In the genomic region with DNA sequence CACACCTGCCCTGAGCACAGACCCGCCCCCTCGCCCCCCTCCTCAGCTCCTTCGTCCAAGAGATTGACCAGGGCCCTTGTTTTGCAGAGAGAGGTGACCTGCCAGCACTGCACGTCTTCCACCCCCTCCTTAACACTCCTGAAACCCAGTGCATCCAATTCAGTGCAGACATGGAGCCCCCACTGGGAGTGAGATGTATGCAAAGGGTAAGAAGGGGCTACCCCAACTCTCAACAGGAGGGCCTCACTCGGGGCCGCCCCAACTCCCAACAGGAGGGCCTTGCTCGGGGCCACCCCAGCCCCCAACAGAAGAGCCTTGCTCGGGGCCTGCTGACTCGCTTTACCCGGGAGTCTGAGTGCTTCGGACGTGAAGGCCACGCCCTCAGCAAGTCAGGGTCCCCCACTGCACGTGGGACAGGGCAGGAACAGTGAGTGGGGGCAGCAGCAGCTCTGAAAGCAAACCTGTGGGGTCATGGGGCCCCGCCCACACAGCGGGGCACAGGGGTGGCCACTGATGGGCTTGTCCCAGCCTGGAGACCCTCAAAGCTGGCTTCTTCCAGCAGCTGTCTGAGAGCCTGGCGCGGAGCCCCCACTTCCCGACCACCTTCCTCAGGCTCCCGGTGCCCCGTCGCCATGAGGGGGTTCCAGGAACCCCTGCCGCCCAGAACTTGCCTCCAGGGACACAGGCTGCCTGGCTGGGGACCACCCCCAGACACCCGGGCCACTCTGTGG, we compare ENCODE assay signal across 27 cellular contexts. TPM values are rescaled to one million over a fixed set of nuclear protein-coding genes. Genes with fewer than 3 reads are reported as not detected.
DNase-seq lines count a peak whose midpoint lies in the region; ATAC-seq, FAIRE-seq and TF ChIP-seq lines count a peak whose summit lies in the region.
"Had no signal": no experiment of that assay in that cellular context is flagged by ENCODE, and none has a peak within 500 bp of the region (broad histone marks: within the 10 kb centered on the region; RNA-seq: fewer than 3 reads in every experiment).

No MANE protein-coding gene starts in this region.

- in situ Hi-C loops in K562 (cut with MboI): no loop called here

- H3K36me3 ChIP-seq in K562 (ENCODE audit: control insufficient read depth, insufficient read depth, low read length): peaks cover 66% of the 10 kb centered on the region; the same call in 1 of the 3 replicates
- peaks cover 5% of the 10 kb centered on the region for H3K36me3 ChIP-seq in osteoblast (ENCODE audit: insufficient read depth, low read length)

- no TSS peak for BruUV-seq in K562 (replicated peaks; lab: Mats Ljungman, UMichigan)

- FAIRE-seq in K562 (lab: Jason Lieb, UNC): no peak
- FAIRE-seq: A204.1, GM12878, GM12892, GM18507 had no signal

- H3K79me2 ChIP-seq in K562 (ENCODE audit: control insufficient read depth, insufficient read depth, low read length) (peaks cover 21% of the 10 kb centered on the region), osteoblast (ENCODE audit: insufficient read depth, low read length) (peaks cover 27% of the 10 kb centered on the region)

- 88% methylated on average over 12 of the region's 24 CpGs for WGBS in K562 (ENCODE audit: insufficient coverage, low coverage, missing lambda C conversion rate)

- H3K4me1 ChIP-seq in K562 (replicated peaks in 1 of 2; ENCODE audit: control insufficient read depth in 2 of 2, insufficient read depth in 2 of 2, low read length in 2 of 2): peaks cover 4 to 69% of the 10 kb centered on the region in 2 experiments
- peaks cover 11% of the 10 kb centered on the region for H3K4me1 ChIP-seq in osteoblast (ENCODE audit: insufficient read depth, low read length)
- H3K4me1 ChIP-seq: BE2C had no signal

- POLR2A ChIA-PET in RWPE1 (lab: Yijun Ruan, JAX; ENCODE audit: low non-redundant PET): no interaction called here
- POLR2A ChIA-PET in K562 (lab: Yijun Ruan, JAX): interaction anchor here (0.5 to 1.0 kb wide), 5 partner anchors 11 to 132 kb away, joined by 3 to 4 read pairs (median 3); no protein-coding TSS in a partner anchor

- TF ChIP-seq CTCF in RWPE1 (conservative IDR thresholded peaks at IDR 0.05; ENCODE audit: low read depth): no peak
- no peak for TF ChIP-seq CTCF in K562 (IDR thresholded peaks at IDR 0.05 in 2 of 3, conservative IDR thresholded peaks at IDR 0.05 in 1 of 3; ENCODE audit: insufficient read depth in 2 of 3, low read depth in 1 of 3, low read length in 3 of 3)
- TF ChIP-seq CTCF in osteoblast (IDR thresholded peaks at IDR 0.05; ENCODE audit: extremely low read depth, low read depth, low read length): no peak

- H3K27me3 ChIP-seq in K562 (ENCODE audit: control insufficient read depth in 2 of 2, insufficient read depth in 2 of 2, low read length in 2 of 2) (no peaks in the 10 kb centered on the region), osteoblast (ENCODE audit: insufficient read depth, low read length) (no peaks in the 10 kb centered on the region)
- H3K27me3 ChIP-seq: BE2C, BLaER1 had no signal

- no peak overlapping the region for H3K4me3 ChIP-seq in K562
- no peak overlapping the region for H3K4me3 ChIP-seq in osteoblast (ENCODE audit: insufficient read depth, low read length)
- H3K4me3 ChIP-seq: BLaER1, GM12878 had no signal

- H3K9me3 ChIP-seq in K562 (replicated peaks; ENCODE audit: control insufficient read depth, insufficient read depth, low read depth, low read length) (no peaks in the 10 kb centered on the region), osteoblast (ENCODE audit: low read depth, low read length) (no peaks in the 10 kb centered on the region)
- H3K9me3 ChIP-seq: BE2C, BLaER1 had no signal

- TF ChIP-seq EP300 in K562 (IDR thresholded peaks at IDR 0.05; ENCODE audit: low read length): no peak

- no peak overlapping the region for H2AFZ ChIP-seq in K562 (ENCODE audit: low read depth, low read length)
- no peak overlapping the region for H2AFZ ChIP-seq in osteoblast (ENCODE audit: low read length)

- no peak for DNase-seq in RWPE1 (ENCODE audit: low spot score)
- DNase-seq in K562 (ENCODE audit: extremely low read depth in 1 of 4, low spot score in 3 of 4): no peak
- DNase-seq in osteoblast (ENCODE audit: insufficient read length, low spot score, missing footprints): peak; percentile 91
- DNase-seq in RKO (ENCODE audit: low spot score): no peak
- DNase-seq: 8988T; ACHN; BE2C; C1 segment of cervical spinal cord; CD4-positive, alpha-beta memory T cell; CD4-positive, CD25-positive, alpha-beta regulatory T cell; CD8-positive, alpha-beta memory T cell; COR-L47; DMS 273 treated with DMSO at 0.1 percent for 48 hours; DMS153; DMS53; DMS79; DND-41; EL; GDM1 had no signal

- CTCF ChIA-PET in RWPE1 (lab: Yijun Ruan, JAX): interaction anchor here (0.5 kb wide), 1 partner anchor 141 kb away, joined by 6 read pairs; no protein-coding TSS in a partner anchor
- CTCF ChIA-PET in K562 (lab: Yijun Ruan, JAX; ENCODE audit: low intra/inter-chr PET ratio): no interaction called here

- no peak for TF ChIP-seq POLR2A in K562 (conservative IDR thresholded peaks at IDR 0.05)

- no peak overlapping the region for H3K4me2 ChIP-seq in K562 (ENCODE audit: insufficient read depth, low read length)
- H3K4me2 ChIP-seq in osteoblast (ENCODE audit: insufficient read depth, low read length): no peak overlapping the region
- H3K4me2 ChIP-seq: BLaER1 had no signal

- TF ChIP-seq RAD21 in K562 (CRISPR knock-in tag; conservative IDR thresholded peaks at IDR 0.05 in 1 of 2, IDR thresholded peaks at IDR 0.05 in 1 of 2): no peak

- H3K27ac ChIP-seq in RWPE1 (peak overlapping the region; percentile 21), K562 (ENCODE audit: extremely low read depth, low read depth, low read length) (no peak overlapping the region), osteoblast (ENCODE audit: low read depth, low read length) (no peak overlapping the region)
- H3K27ac ChIP-seq: BLaER1 had no signal

- no peak overlapping the region; a peak in 1 of 4 replicates for H3K9ac ChIP-seq in K562 (ENCODE audit: insufficient read depth in 1 of 2, low read depth in 2 of 2, low read length in 2 of 2)
- H3K9ac ChIP-seq: BLaER1 had no signal

- H3K9me1 ChIP-seq in K562 (ENCODE audit: control insufficient read depth, insufficient read depth, low read length): no peaks in the 10 kb centered on the region

- intact Hi-C loops in K562 (cut with micrococcal nuclease): no loop called here

- ATAC-seq in K562: no peak
- ATAC-seq in HG03342 (IDR thresholded peaks at IDR 0.05; ENCODE audit: unreplicated experiment): no peak
- ATAC-seq: GM12878 had no signal

- H4K20me1 ChIP-seq in K562 (replicated peaks; ENCODE audit: control insufficient read depth, insufficient read depth, low read length) (peaks cover 4% of the 10 kb centered on the region; the same call in 1 of the 2 replicates), osteoblast (ENCODE audit: insufficient read depth, low read length) (peaks cover 19% of the 10 kb centered on the region)

RNA-seq across cellular contexts. Expression of a gene that starts 5.6 kb away (rescaled TPM):
- total RNA-seq in K562 (2011; cell fraction: chromatin; rRNA removed; ENCODE audit: low replicate concordance): 35.4 and 89.8 TPM in 2 replicates
- total RNA-seq in K562 (2011; cell fraction: nucleolus; rRNA removed): 60.3 and 65.9 TPM in 2 replicates
- total RNA-seq in K562 (2011; cell fraction: nucleoplasm; rRNA removed): 35.3 and 37.6 TPM in 2 replicates
- total RNA-seq in K562 (2014; rRNA removed) (46.5 and 57.8 TPM in 2 replicates), K562 (2014; rRNA removed; fragmentation: Illumina TruSeq; extraction: Trizol) (7.6 and 7.9 TPM in 2 replicates), K562 (2015; rRNA removed; fragmentation: Illumina TruSeq; extraction: Trizol) (25.6 and 27.3 TPM in 2 replicates), K562 (2021) (42.1 and 49.2 TPM in 2 replicates), osteoblast (17.4 and 19.9 TPM in 2 replicates)
- polyA plus RNA-seq in K562 (2011; rRNA removed) (15.0 and 19.4 TPM in 2 replicates), K562 (2014; fragmentation: Illumina TruSeq; extraction: Trizol) (9.6 and 20.4 TPM in 2 replicates), K562 (2014; fragmentation: Nextera tagmentation; extraction: Ambion mirVana) (under 1 TPM; 0.15 to 0.52 TPM), K562 (2014; rRNA removed) (35.0 and 36.4 TPM in 2 replicates)
- polyA plus RNA-seq in K562 (2011; cell fraction: cytosol; rRNA removed): 21.9 and 50.9 TPM in 2 replicates
- polyA plus RNA-seq in K562 (2011; cell fraction: nucleus; rRNA removed): 54.2 and 84.9 TPM in 2 replicates
- 22.8 and 28.5 TPM in 2 replicates for polyA plus RNA-seq in K562 (2012)
- polyA minus RNA-seq in K562 (2011; rRNA and poly(A)+ RNA removed): 4.5 and 9.4 TPM in 2 replicates
- 13.0 and 16.6 TPM in 2 replicates for polyA minus RNA-seq in K562 (2011; cell fraction: cytosol; rRNA and poly(A)+ RNA removed)
- 9.6 and 12.0 TPM in 2 replicates for polyA minus RNA-seq in K562 (2011; cell fraction: nucleus; rRNA and poly(A)+ RNA removed)

RNA-seq across cellular contexts. Expression of a gene that starts 14.3 kb away (rescaled TPM):
- total RNA-seq in K562 (2011; cell fraction: chromatin; rRNA removed; ENCODE audit: low replicate concordance): 10.2 and 37.7 TPM in 2 replicates
- 58.8 and 84.5 TPM in 2 replicates for total RNA-seq in K562 (2011; cell fraction: nucleolus; rRNA removed)
- 27.7 and 36.4 TPM in 2 replicates for total RNA-seq in K562 (2011; cell fraction: nucleoplasm; rRNA removed)
- 2.5 and 5.2 TPM in 2 replicates for total RNA-seq in K562 (2014; rRNA removed)
- total RNA-seq in K562 (2014; rRNA removed; fragmentation: Illumina TruSeq; extraction: Trizol): 2.3 and 2.8 TPM in 2 replicates
- total RNA-seq in K562 (2015; rRNA removed; fragmentation: Illumina TruSeq; extraction: Trizol): 2.5 and 3.1 TPM in 2 replicates
- 21.0 and 24.0 TPM in 2 replicates for total RNA-seq in K562 (2021)
- polyA plus RNA-seq in K562 (2011; rRNA removed): 2.9 and 4.4 TPM in 2 replicates
- 4.0 and 21.7 TPM in 2 replicates for polyA plus RNA-seq in K562 (2011; cell fraction: cytosol; rRNA removed)
- polyA plus RNA-seq in K562 (2011; cell fraction: nucleus; rRNA removed): 3.7 and 12.5 TPM in 2 replicates
- 11.5 and 11.6 TPM in 2 replicates for polyA plus RNA-seq in K562 (2012)
- polyA plus RNA-seq in K562 (2014; fragmentation: Illumina TruSeq; extraction: Trizol): 4.3 and 6.7 TPM in 2 replicates
- polyA plus RNA-seq in K562 (2014; fragmentation: Nextera tagmentation; extraction: Ambion mirVana): 1 to 10 TPM; 1.5 to 2.6 TPM
- polyA plus RNA-seq in K562 (2014; rRNA removed): 5.7 and 6.1 TPM in 2 replicates
- polyA minus RNA-seq in K562 (2011; rRNA and poly(A)+ RNA removed): 0.90 and 1.6 TPM in 2 replicates
- 17.4 and 19.6 TPM in 2 replicates for polyA minus RNA-seq in K562 (2011; cell fraction: cytosol; rRNA and poly(A)+ RNA removed)
- 3.1 and 6.1 TPM in 2 replicates for polyA minus RNA-seq in K562 (2011; cell fraction: nucleus; rRNA and poly(A)+ RNA removed)
- total RNA-seq in osteoblast: 1.4 and 1.5 TPM in 2 replicates
- total RNA-seq: Daoy, GM12878 had no signal

RNA-seq across cellular contexts. Expression of a gene that starts 35.7 kb away (rescaled TPM):
- total RNA-seq in K562 (2011; cell fraction: chromatin; rRNA removed; ENCODE audit: low replicate concordance): 2.6 and 7.5 TPM in 2 replicates
- 3.8 and 5.5 TPM in 2 replicates for total RNA-seq in K562 (2011; cell fraction: nucleolus; rRNA removed)
- total RNA-seq in K562 (2011; cell fraction: nucleoplasm; rRNA removed): 3.2 and 4.0 TPM in 2 replicates
- total RNA-seq in K562 (2014; rRNA removed): 0.54 and 1.2 TPM in 2 replicates
- 0.83 and 0.91 TPM in 2 replicates for total RNA-seq in K562 (2014; rRNA removed; fragmentation: Illumina TruSeq; extraction: Trizol)
- 0.98 and 1.0 TPM in 2 replicates for total RNA-seq in K562 (2015; rRNA removed; fragmentation: Illumina TruSeq; extraction: Trizol)
- 3.3 and 3.9 TPM in 2 replicates for total RNA-seq in K562 (2021)
- 2.5 and 3.1 TPM in 2 replicates for polyA plus RNA-seq in K562 (2011; rRNA removed)
- polyA plus RNA-seq in K562 (2011; cell fraction: cytosol; rRNA removed): 3.0 and 4.9 TPM in 2 replicates
- polyA plus RNA-seq in K562 (2011; cell fraction: nucleus; rRNA removed): 5.3 and 8.9 TPM in 2 replicates
- 3.6 and 14.1 TPM in 2 replicates for polyA plus RNA-seq in K562 (2012)
- 3.0 and 3.6 TPM in 2 replicates for polyA plus RNA-seq in K562 (2014; fragmentation: Illumina TruSeq; extraction: Trizol)
- under 1 TPM in 1 of 2 experiments, not detected in 1; 0.03 TPM for polyA plus RNA-seq in K562 (2014; fragmentation: Nextera tagmentation; extraction: Ambion mirVana)
- 1.9 and 2.3 TPM in 2 replicates for polyA plus RNA-seq in K562 (2014; rRNA removed)
- polyA minus RNA-seq in K562 (2011; rRNA and poly(A)+ RNA removed): 2.0 and 3.2 TPM in 2 replicates
- 5.9 and 6.7 TPM in 2 replicates for polyA minus RNA-seq in K562 (2011; cell fraction: cytosol; rRNA and poly(A)+ RNA removed)
- polyA minus RNA-seq in K562 (2011; cell fraction: nucleus; rRNA and poly(A)+ RNA removed): 1.6 and 2.1 TPM in 2 replicates
- total RNA-seq in osteoblast: under 0.01 TPM in 1 of 2 replicates, not detected in the other
- total RNA-seq: Daoy, G401, GM12878 had no signal
- polyA plus RNA-seq: GM12878 had no signal

RNA-seq across cellular contexts. Expression of a gene that starts 48.2 kb away (rescaled TPM):
- total RNA-seq in K562 (2011; cell fraction: chromatin; rRNA removed; ENCODE audit: low replicate concordance): 47.2 and 115 TPM in 2 replicates
- 85.8 and 97.1 TPM in 2 replicates for total RNA-seq in K562 (2011; cell fraction: nucleolus; rRNA removed)
- total RNA-seq in K562 (2011; cell fraction: nucleoplasm; rRNA removed): 68.6 and 70.5 TPM in 2 replicates
- 137 and 148 TPM in 2 replicates for total RNA-seq in K562 (2014; rRNA removed)
- total RNA-seq in K562 (2014; rRNA removed; fragmentation: Illumina TruSeq; extraction: Trizol): 18.2 and 18.5 TPM in 2 replicates
- total RNA-seq in K562 (2015; rRNA removed; fragmentation: Illumina TruSeq; extraction: Trizol): 37.6 and 38.6 TPM in 2 replicates
- total RNA-seq in K562 (2021): 122 and 125 TPM in 2 replicates
- 47.6 and 54.4 TPM in 2 replicates for polyA plus RNA-seq in K562 (2011; rRNA removed)
- polyA plus RNA-seq in K562 (2011; cell fraction: cytosol; rRNA removed): 49.5 and 107 TPM in 2 replicates
- polyA plus RNA-seq in K562 (2011; cell fraction: nucleus; rRNA removed): 169 and 253 TPM in 2 replicates
- 75.9 and 122 TPM in 2 replicates for polyA plus RNA-seq in K562 (2012)
- 25.6 and 53.2 TPM in 2 replicates for polyA plus RNA-seq in K562 (2014; fragmentation: Illumina TruSeq; extraction: Trizol)
- under 1 TPM; 0.35 to 0.78 TPM for polyA plus RNA-seq in K562 (2014; fragmentation: Nextera tagmentation; extraction: Ambion mirVana)
- polyA plus RNA-seq in K562 (2014; rRNA removed): 159 and 172 TPM in 2 replicates
- 8.0 and 11.1 TPM in 2 replicates for polyA minus RNA-seq in K562 (2011; rRNA and poly(A)+ RNA removed)
- 24.4 and 30.8 TPM in 2 replicates for polyA minus RNA-seq in K562 (2011; cell fraction: cytosol; rRNA and poly(A)+ RNA removed)
- polyA minus RNA-seq in K562 (2011; cell fraction: nucleus; rRNA and poly(A)+ RNA removed): 24.4 and 30.4 TPM in 2 replicates
- total RNA-seq in osteoblast: 57.2 and 65.9 TPM in 2 replicates
